Comparison of ENCODE assay signal across 1 cellular context in the genomic region with DNA sequence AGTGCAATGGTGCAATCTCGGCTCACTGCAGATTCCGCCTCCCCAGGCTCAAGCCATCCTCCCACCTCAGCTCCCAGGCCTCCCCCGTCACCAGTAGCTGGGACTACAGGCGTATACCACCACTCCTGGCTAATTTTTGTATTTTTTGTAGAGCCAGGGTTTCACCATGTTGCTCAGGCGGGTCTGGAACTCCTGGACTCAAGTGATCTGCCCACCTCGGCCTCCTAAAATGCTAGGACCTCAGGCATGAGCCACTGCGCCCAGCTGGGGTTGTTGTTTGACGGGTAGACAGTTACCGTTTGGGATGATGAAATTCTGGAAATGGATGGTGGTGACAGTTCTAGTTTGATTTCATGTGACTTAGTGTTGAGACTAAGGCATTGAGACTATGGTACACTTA.
TF ChIP-seq lines count a peak whose summit lies in the region.

No MANE protein-coding gene starts in this region.

TF ChIP-seq in K562, 482 proteins besides CTCF, POLR2A, EP300 and RAD21:
- TF ChIP-seq PHTF2 (CRISPR knock-in tag; IDR thresholded peaks at IDR 0.05) (no peak), CEBPB (tag; IDR thresholded peaks at IDR 0.05) (0 out of 2 replicates have a peak, but pooled peaks have one; percentile 5)
